In genomic region chr10:100986623-100986951, GRCh38 we compare ENCODE assay signal across 8 cellular contexts. TPM values are rescaled to one million over a fixed set of nuclear protein-coding genes. Genes with fewer than 3 reads are reported as not detected.
A peak's percentile ranks its signal among the peaks of the same experiment; 100 is the strongest.
DNase-seq lines count a peak whose midpoint lies in the region; ATAC-seq and TF ChIP-seq lines count a peak whose summit lies in the region.

No MANE protein-coding gene starts in this region.

- no peaks in the 10 kb centered on the region for H3K9me3 Mint-ChIP-seq in activated B cell treated with CpG ODN at 0.5 μM for 24 hours

- POLR2A ChIA-PET in activated B cell treated with CpG ODN at 0.5 μM for 24 hours (lab: Charles Lee), result interaction anchor here (4.7 kb wide), 1 partner anchor 12 kb away, joined by 54 read pairs; the partner anchor contains the start of gene LZTS2

- TF ChIP-seq CTCF in activated B cell treated with CpG ODN at 0.5 μM for 24 hours (IDR thresholded peaks at IDR 0.05), result no peak

- peaks cover 46% of the 10 kb centered on the region for H3K4me1 Mint-ChIP-seq in activated B cell treated with CpG ODN at 0.5 μM for 24 hours

- H3K27ac ChIP-seq in right cardiac atrium (ENCODE audit: low read length), result no peak overlapping the region
- peak overlapping the region; percentile 75 for H3K27ac ChIP-seq in skeletal muscle tissue (ENCODE audit: low read depth, low read length)

- CTCF ChIA-PET in activated B cell treated with CpG ODN at 0.5 μM for 24 hours (lab: Charles Lee), result interaction anchor here (6.0 kb wide), 1 partner anchor 11 kb away, joined by 34 read pairs; no protein-coding TSS in a partner anchor

- DNase-seq in H7, result no peak
- no peak for DNase-seq in activated B cell treated with CpG ODN at 0.5 μM for 24 hours
- DNase-seq in right cardiac atrium, result no peak
- no peak for DNase-seq in dedifferentiated amniotic fluid mesenchymal stem cell (ENCODE audit: extremely low spot score)
- DNase-seq in HPDE6-E6E7 (ENCODE audit: extremely low spot score), result no peak

- peaks cover 54% of the 10 kb centered on the region for H3K36me3 Mint-ChIP-seq in activated B cell treated with CpG ODN at 0.5 μM for 24 hours (ENCODE audit: low read depth)

- ATAC-seq in activated B cell treated with CpG ODN at 0.5 μM for 24 hours (ENCODE audit: low read depth) (no peak), right cardiac atrium (no peak), GM19463 (IDR thresholded peaks at IDR 0.05; ENCODE audit: unreplicated experiment) (no peak), GM21717 (IDR thresholded peaks at IDR 0.05; ENCODE audit: unreplicated experiment) (no peak)

- intact Hi-C loops in activated B cell treated with CpG ODN at 0.5 μM for 24 hours (cut with micrococcal nuclease) (loop anchor here (2.0 kb wide), 1 partner anchor 18 kb away; the partner anchor contains the start of gene SEMA4G), right cardiac atrium (cut with DNase I) (no loop called here)

- H3K4me3 ChIP-seq in H7 (ENCODE audit: insufficient read depth, low read depth, low read length) (peak overlapping the region; percentile 93), right cardiac atrium (ENCODE audit: low read length) (peak overlapping the region; percentile 51), skeletal muscle tissue (ENCODE audit: low read length in 3 of 3) (peak overlapping the region; percentile 95 to 100 (median 97))

- H3K36me3 ChIP-seq in H7 (replicated peaks; ENCODE audit: control insufficient read depth, insufficient read depth, low read length), result peaks cover 25% of the 10 kb centered on the region
- H3K36me3 ChIP-seq in skeletal muscle tissue (ENCODE audit: control insufficient read depth in 3 of 3, insufficient read depth in 3 of 3, low read length in 3 of 3), result peaks cover 46 to 54% (median 50%) of the 10 kb centered on the region in 3 donors

- peaks cover 10% of the 10 kb centered on the region for H3K4me1 ChIP-seq in right cardiac atrium (ENCODE audit: control insufficient read depth, insufficient read depth, low read length)
- peaks cover 27 to 58% (median 38%) of the 10 kb centered on the region in 3 donors for H3K4me1 ChIP-seq in skeletal muscle tissue (ENCODE audit: control insufficient read depth in 3 of 3, insufficient read depth in 3 of 3, low read length in 3 of 3)

- H3K27ac Mint-ChIP-seq in activated B cell treated with CpG ODN at 0.5 μM for 24 hours, result no peak overlapping the region

- H3K4me3 Mint-ChIP-seq in activated B cell treated with CpG ODN at 0.5 μM for 24 hours, result peak overlapping the region; percentile 92

- H3K9me3 ChIP-seq in right cardiac atrium (ENCODE audit: control insufficient read depth, low read length) (no peaks in the 10 kb centered on the region), skeletal muscle tissue (ENCODE audit: control insufficient read depth in 3 of 3, low read length in 3 of 3) (no peaks in the 10 kb centered on the region)

- peak overlapping the region; percentile 90 to 98 (median 91) for H3K9ac ChIP-seq in skeletal muscle tissue (ENCODE audit: low read depth in 1 of 3, low read length in 3 of 3)

- H3K27me3 ChIP-seq in H7 (ENCODE audit: control insufficient read depth, insufficient read depth, low read length) (no peaks in the 10 kb centered on the region), right cardiac atrium (ENCODE audit: control insufficient read depth, insufficient read depth) (no peaks in the 10 kb centered on the region), skeletal muscle tissue (ENCODE audit: control insufficient read depth in 3 of 3, insufficient read depth in 3 of 3, low read length in 3 of 3) (no peaks in the 10 kb centered on the region)

- WGBS in right cardiac atrium, result 20% methylated on average over 17 of the region's 17 CpGs

- H3K27me3 Mint-ChIP-seq in activated B cell treated with CpG ODN at 0.5 μM for 24 hours, result no peaks in the 10 kb centered on the region

RNA-seq across cellular contexts. Expression of gene MRPL43, which starts 0.7 kb away (rescaled TPM):
- 106 and 107 TPM in 2 replicates for total RNA-seq in H7 (2014; rRNA removed; shearing (Covaris generic))
- total RNA-seq in activated B cell treated with CpG ODN at 0.5 μM for 24 hours, result 44.2 and 46.3 TPM in 2 replicates
- 10 to 100 TPM; 47.2 to 62.6 (median 60.6) TPM for total RNA-seq in right cardiac atrium
- polyA plus RNA-seq in right cardiac atrium, result 90.6 TPM
- 41.2 TPM for total RNA-seq in skeletal muscle tissue

RNA-seq across cellular contexts. Expression of gene TWNK, which starts 0.8 kb away (rescaled TPM):
- total RNA-seq in H7 (2014; rRNA removed; shearing (Covaris generic)), result 16.0 and 19.2 TPM in 2 replicates
- 19.2 and 20.5 TPM in 2 replicates for total RNA-seq in activated B cell treated with CpG ODN at 0.5 μM for 24 hours
- total RNA-seq in right cardiac atrium, result 1 to 10 TPM; 4.3 to 7.5 (median 5.2) TPM
- 4.4 TPM for polyA plus RNA-seq in right cardiac atrium
- 4.2 TPM for total RNA-seq in skeletal muscle tissue

RNA-seq across cellular contexts. Expression of gene LZTS2, which starts 13.0 kb away (rescaled TPM):
- total RNA-seq in H7 (2014; rRNA removed; shearing (Covaris generic)), result 107 and 108 TPM in 2 replicates
- total RNA-seq in activated B cell treated with CpG ODN at 0.5 μM for 24 hours, result 12.6 and 14.9 TPM in 2 replicates
- 10 to 100 TPM; 42.5 to 48.5 (median 47.5) TPM for total RNA-seq in right cardiac atrium
- 66.4 TPM for polyA plus RNA-seq in right cardiac atrium
- total RNA-seq in skeletal muscle tissue, result 37.6 TPM

RNA-seq across cellular contexts. Expression of gene SEMA4G, which starts 17.3 kb away (rescaled TPM):
- 3.4 and 8.2 TPM in 2 replicates for total RNA-seq in H7 (2014; rRNA removed; shearing (Covaris generic))
- total RNA-seq in activated B cell treated with CpG ODN at 0.5 μM for 24 hours (0.60 and 0.78 TPM in 2 replicates), right cardiac atrium (1 to 10 TPM; 3.1 to 3.8 (median 3.3) TPM), skeletal muscle tissue (0.52 TPM)
- 3.2 TPM for polyA plus RNA-seq in right cardiac atrium

RNA-seq across cellular contexts. Expression of gene PDZD7, which starts 44.3 kb away (rescaled TPM):
- total RNA-seq in H7 (2014; rRNA removed; shearing (Covaris generic)), result 2.3 and 5.1 TPM in 2 replicates
- 0.11 TPM in 1 of 2 replicates, not detected in the other for total RNA-seq in activated B cell treated with CpG ODN at 0.5 μM for 24 hours
- total RNA-seq in right cardiac atrium, result under 1 TPM; 0.33 to 0.94 (median 0.83) TPM
- 0.41 TPM for polyA plus RNA-seq in right cardiac atrium
- total RNA-seq in skeletal muscle tissue, result 1.0 TPM
